14 cellular contexts compared by ENCODE assay signal in the genomic region with DNA sequence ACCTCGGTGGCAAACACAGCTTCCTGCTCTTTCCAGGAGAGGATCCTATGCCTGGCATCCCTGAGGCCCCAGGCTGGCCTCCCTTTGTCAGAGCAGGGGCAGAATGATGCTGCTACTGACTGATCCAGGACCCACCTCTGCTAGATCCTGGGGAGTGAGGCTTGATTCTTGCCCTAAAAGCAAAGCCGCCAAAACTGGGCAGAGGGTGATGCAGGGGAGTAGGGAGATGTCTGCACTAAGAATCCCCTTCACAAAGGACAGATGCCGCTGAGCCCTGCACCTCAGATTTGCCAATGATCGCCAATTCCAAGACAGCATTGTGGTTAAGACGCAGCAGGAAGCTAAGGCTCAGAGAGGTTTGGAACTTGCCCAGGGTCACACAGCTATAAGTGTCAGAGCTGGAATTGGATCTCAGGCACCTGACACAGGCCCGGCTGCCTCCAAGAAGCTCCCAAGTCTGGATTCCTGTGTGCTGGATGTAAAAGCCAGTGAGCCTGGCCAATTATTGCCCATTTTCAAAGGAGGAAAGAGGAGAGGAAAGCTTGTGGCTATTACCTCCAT.
DNase-seq lines count a peak whose midpoint lies in the region; ATAC-seq, FAIRE-seq and TF ChIP-seq lines count a peak whose summit lies in the region.
"Had no signal": no experiment of that assay in that cellular context is flagged by ENCODE, and none has a peak within 500 bp of the region (broad histone marks: within the 10 kb centered on the region; RNA-seq: fewer than 3 reads in every experiment).

No MANE protein-coding gene starts in this region.

- H2BK5ac ChIP-seq in H1 (ENCODE audit: low read depth, low read length): no peak overlapping the region

- no peak overlapping the region for H2BK15ac ChIP-seq in H1 (ENCODE audit: low read length)

- no peak overlapping the region for H3K4ac ChIP-seq in H1 (replicated peaks; ENCODE audit: insufficient read length, low read depth, low read length)

- H3K23me2 ChIP-seq in H1 (ENCODE audit: low read depth, low read length): no peaks in the 10 kb centered on the region

- H3K79me1 ChIP-seq in H1 (ENCODE audit: low read depth, low read length): no peaks in the 10 kb centered on the region

- no peak overlapping the region for H3K27ac ChIP-seq in A549
- no peak overlapping the region for H3K27ac ChIP-seq in Karpas-422 (ENCODE audit: low read length)
- H3K27ac ChIP-seq in H1 (ENCODE audit: low read depth, low read length): no peak overlapping the region
- H3K27ac ChIP-seq in sigmoid colon: no peak overlapping the region
- H3K27ac ChIP-seq: C4-2B had no signal

- no peaks in the 10 kb centered on the region for H3K4me1 ChIP-seq in A549
- peaks cover 36% of the 10 kb centered on the region for H3K4me1 ChIP-seq in Karpas-422 (ENCODE audit: low read length)
- H3K4me1 ChIP-seq in H1 (replicated peaks in 1 of 4; ENCODE audit: control insufficient read depth in 3 of 4, insufficient read depth in 4 of 4, low read length in 3 of 4): no peaks in the 10 kb centered on the region
- no peaks in the 10 kb centered on the region for H3K4me1 ChIP-seq in sigmoid colon
- H3K4me1 ChIP-seq: BE2C had no signal

- H3K23ac ChIP-seq in H1 (ENCODE audit: insufficient read length): no peak overlapping the region

- TF ChIP-seq POLR2A in A549 (IDR thresholded peaks at IDR 0.05; ENCODE audit: low read length) (no peak), H1 (IDR thresholded peaks at IDR 0.05; ENCODE audit: control extremely low read depth in 1 of 2, low read depth in 2 of 2, low read length in 2 of 2) (no peak), sigmoid colon (IDR thresholded peaks at IDR 0.05) (no peak)

- no peaks in the 10 kb centered on the region for H3K36me3 Mint-ChIP-seq in immature natural killer cell
- H3K36me3 Mint-ChIP-seq: CD4-positive, alpha-beta memory T cell had no signal

- H3K4me3 Mint-ChIP-seq in immature natural killer cell: no peak overlapping the region
- H3K4me3 Mint-ChIP-seq: CD4-positive, alpha-beta memory T cell had no signal

- H3K56ac ChIP-seq in H1 (replicated peaks; ENCODE audit: insufficient read length, low read depth, low read length): no peak overlapping the region

- no peak overlapping the region for H3K18ac ChIP-seq in H1 (ENCODE audit: extremely low read depth, low read length)

- CTCF ChIA-PET in A549 (lab: Yijun Ruan, JAX) (interaction anchor here (1.1 to 2.3 kb wide), 4 partner anchors 10 to 116 kb away, joined by 3 to 11 read pairs (median 6); no protein-coding TSS in a partner anchor), H1 (lab: Charles Lee; ENCODE audit: partially characterized antibody) (interaction anchor here (0.6 to 1.6 kb wide), 6 partner anchors 11 to 116 kb away, joined by 3 to 6 read pairs (median 3); no protein-coding TSS in a partner anchor)

- H3K27ac Mint-ChIP-seq in immature natural killer cell: no peak overlapping the region

- no peaks in the 10 kb centered on the region for H3K9me2 ChIP-seq in Karpas-422 (replicated peaks; ENCODE audit: insufficient read depth, low read length)

- H3K27me3 Mint-ChIP-seq in immature natural killer cell (ENCODE audit: low read depth in 3 of 3): peaks cover 0 to 9% (median 1%) of the 10 kb centered on the region in 3 donors
- H3K27me3 Mint-ChIP-seq: CD4-positive, alpha-beta memory T cell had no signal

- H4K20me1 ChIP-seq in Karpas-422 (ENCODE audit: insufficient read depth, low read depth, low read length): peaks cover 3% of the 10 kb centered on the region; the same call in 1 of the 2 replicates
- no peaks in the 10 kb centered on the region for H4K20me1 ChIP-seq in H1 (replicated peaks in 1 of 2; ENCODE audit: control insufficient read depth in 1 of 2, insufficient read depth in 2 of 2, low read length in 2 of 2)

- H3K14ac ChIP-seq in H1 (ENCODE audit: insufficient read length): no peak overlapping the region

- H3K27me3 ChIP-seq in Karpas-422 (ENCODE audit: low read length): no peaks in the 10 kb centered on the region
- no peaks in the 10 kb centered on the region for H3K27me3 ChIP-seq in H1 (replicated peaks in 1 of 4; ENCODE audit: control insufficient read depth in 3 of 4, extremely low read depth in 1 of 4, insufficient read depth in 3 of 4, low read length in 3 of 4)
- H3K27me3 ChIP-seq in sigmoid colon: no peaks in the 10 kb centered on the region
- H3K27me3 ChIP-seq: BE2C had no signal

- H3K4me3 ChIP-seq in A549: no peak overlapping the region
- no peak overlapping the region for H3K4me3 ChIP-seq in Karpas-422 (ENCODE audit: low read length)
- H3K4me3 ChIP-seq in H1 (ENCODE audit: extremely low read depth in 1 of 4, insufficient read depth in 2 of 4, low read depth in 3 of 4, low read length in 4 of 4): no peak overlapping the region
- no peak overlapping the region for H3K4me3 ChIP-seq in sigmoid colon
- H3K4me3 ChIP-seq: GM12878 had no signal

- H4K8ac ChIP-seq in H1 (ENCODE audit: extremely low read depth, insufficient read depth, low read length): peak overlapping the region; percentile 14; the same call in 1 of the 2 replicates

- no peak overlapping the region for H4K5ac ChIP-seq in H1 (ENCODE audit: insufficient read length, low read depth, low read length)

- POLR2A ChIA-PET in A549 (lab: Yijun Ruan, JAX): interaction anchor here (3.2 kb wide), 1 partner anchor 60 kb away, joined by 16 read pairs; a partner anchor contains a TSS
- POLR2A ChIA-PET in H1 (lab: Charles Lee; ENCODE audit: partially characterized antibody): interaction anchor here (0.6 to 2.4 kb wide), 4 partner anchors 11 to 155 kb away, joined by 3 to 13 read pairs (median 4); a partner anchor contains a TSS

- no peaks in the 10 kb centered on the region for H3K9me3 Mint-ChIP-seq in immature natural killer cell
- H3K9me3 Mint-ChIP-seq: CD4-positive, alpha-beta memory T cell; IgD-negative memory B cell had no signal

- 64% methylated on average over 6 of the region's 6 CpGs for WGBS in A549 (ENCODE audit: missing lambda C conversion rate)
- 88% methylated on average over 5 of the region's 6 CpGs; no CpG with 5 or more reads in 1 of the 2 experiments for WGBS in H1 (ENCODE audit: extremely low coverage in 1 of 2, insufficient coverage in 1 of 2, insufficient read length in 1 of 2, insufficient replicate concordance in 2 of 2, low coverage in 1 of 2, low lambda C conversion rate in 2 of 2, missing lambda C conversion rate in 1 of 2), 2 experiments
- WGBS in sigmoid colon, 2 donors: 89 to 91% methylated on average over 6 of the region's 6 CpGs

- no peak for FAIRE-seq in A549 (lab: Jason Lieb, UNC)
- no peak for FAIRE-seq in H1 (lab: Jason Lieb, UNC)
- FAIRE-seq: GM12878 had no signal

- H3K9ac ChIP-seq in Karpas-422 (ENCODE audit: low read length) (no peak overlapping the region), H1 (replicated peaks in 1 of 4; ENCODE audit: extremely low read depth in 1 of 4, low read depth in 3 of 4, low read length in 3 of 4) (no peak overlapping the region)

- H3K79me2 ChIP-seq in Karpas-422 (ENCODE audit: low read length) (no peaks in the 10 kb centered on the region), H1 (ENCODE audit: control insufficient read depth in 1 of 2, insufficient read depth in 2 of 2, low read length in 2 of 2) (no peaks in the 10 kb centered on the region)

- TF ChIP-seq RAD21 in A549 (conservative IDR thresholded peaks at IDR 0.05 in 1 of 2, IDR thresholded peaks at IDR 0.05 in 1 of 2): no peak
- TF ChIP-seq RAD21 in H1 (IDR thresholded peaks at IDR 0.05 in 1 of 2, conservative IDR thresholded peaks at IDR 0.05 in 1 of 2; ENCODE audit: low read depth in 2 of 2, low read length in 2 of 2): no peak

- TF ChIP-seq EP300 in A549 (IDR thresholded peaks at IDR 0.05) (no peak), H1 (IDR thresholded peaks at IDR 0.05; ENCODE audit: borderline replicate concordance in 1 of 2, low read depth in 2 of 2, low read length in 2 of 2) (no peak), sigmoid colon (IDR thresholded peaks at IDR 0.05) (no peak)

- H3K4me2 ChIP-seq in A549 (no peak overlapping the region), Karpas-422 (ENCODE audit: low read depth, low read length, poor library complexity, severe bottlenecking) (peak overlapping the region; percentile 46), H1 (ENCODE audit: insufficient read depth in 1 of 2, low read depth in 2 of 2, low read length in 2 of 2) (no peak overlapping the region)

- no peak overlapping the region for H4K91ac ChIP-seq in H1 (replicated peaks; ENCODE audit: insufficient read length, low read length)

- DNase-seq in A549 (ENCODE audit: low read depth in 1 of 2, low spot score in 1 of 2) (no peak), Karpas-422 (no peak), H1 (ENCODE audit: low read depth in 1 of 2, low spot score in 2 of 2) (no peak), sigmoid colon (peak; percentile 2), NCI-H128 (lab: John Stamatoyannopoulos, UW; ENCODE audit: unreplicated experiment) (no peak), immature natural killer cell (no peak)
- DNase-seq: BE2C; CD4-positive, alpha-beta memory T cell; DMS79; HCEC 1CT had no signal

- H3K36me3 ChIP-seq in Karpas-422 (ENCODE audit: insufficient read depth, low read length): no peaks in the 10 kb centered on the region
- H3K36me3 ChIP-seq in H1 (ENCODE audit: control insufficient read depth in 2 of 4, insufficient read depth in 4 of 4, low read length in 3 of 4): no peaks in the 10 kb centered on the region
- H3K36me3 ChIP-seq in sigmoid colon: no peaks in the 10 kb centered on the region
- H3K36me3 ChIP-seq: BE2C had no signal

- no peak overlapping the region for H2BK20ac ChIP-seq in H1 (ENCODE audit: low read length)

- no peak for TF ChIP-seq CTCF in A549 (IDR thresholded peaks at IDR 0.05)
- no peak for TF ChIP-seq CTCF in H1 (IDR thresholded peaks at IDR 0.05; ENCODE audit: control extremely low read depth in 1 of 3, insufficient read depth in 1 of 3, low read depth in 1 of 3, low read length in 3 of 3)
- TF ChIP-seq CTCF in sigmoid colon (IDR thresholded peaks at IDR 0.05): no peak

- intact Hi-C loops in sigmoid colon (cut with DNase I): no loop called here

- no peak overlapping the region for H2BK120ac ChIP-seq in H1 (replicated peaks; ENCODE audit: low read depth, low read length)

- H3K9me3 ChIP-seq in A549: no peaks in the 10 kb centered on the region
- H3K9me3 ChIP-seq in Karpas-422 (ENCODE audit: low read length): no peaks in the 10 kb centered on the region
- H3K9me3 ChIP-seq in H1 (ENCODE audit: insufficient read depth in 2 of 2, low read depth in 1 of 2, low read length in 1 of 2): no peaks in the 10 kb centered on the region
- no peaks in the 10 kb centered on the region for H3K9me3 ChIP-seq in sigmoid colon
- H3K9me3 ChIP-seq: BE2C had no signal

- H2AFZ ChIP-seq in Karpas-422 (ENCODE audit: low read length): no peak overlapping the region
- no peak overlapping the region for H2AFZ ChIP-seq in H1 (ENCODE audit: low read length)

- H2BK12ac ChIP-seq in H1 (ENCODE audit: low read depth, low read length): no peak overlapping the region

- H2AK5ac ChIP-seq in H1 (ENCODE audit: low read depth, low read length): peak overlapping the region; percentile 24; the same call in 1 of the 2 replicates

- no peak for ATAC-seq in A549
- no peak for ATAC-seq in HG03460 (IDR thresholded peaks at IDR 0.05; ENCODE audit: unreplicated experiment)
- ATAC-seq: GM12878 had no signal

- H3K4me1 Mint-ChIP-seq in immature natural killer cell: peaks cover 5 to 9% of the 10 kb centered on the region in 2 donors

TF ChIP-seq in A549, 52 proteins besides CTCF, POLR2A, EP300 and RAD21 (continues in another document):
- TF ChIP-seq MAFK (IDR thresholded peaks at IDR 0.05; ENCODE audit: partially characterized antibody): no peak
